14 cellular contexts compared by ENCODE assay signal in genomic region chr3:105944721-105945120, GRCh38.
DNase-seq lines count a peak whose midpoint lies in the region; ATAC-seq, FAIRE-seq and TF ChIP-seq lines count a peak whose summit lies in the region.
"Had no signal": no experiment of that assay in that cellular context is flagged by ENCODE, and none has a peak within 500 bp of the region (broad histone marks: within the 10 kb centered on the region; RNA-seq: fewer than 3 reads in every experiment).

No MANE protein-coding gene starts in this region.

- TF ChIP-seq CTCF in AG04450 (IDR thresholded peaks at IDR 0.05; ENCODE audit: low read depth, low read length) (no peak), D721Med (IDR thresholded peaks at IDR 0.05; ENCODE audit: insufficient read depth, missing control alignments) (no peak), omental fat pad (IDR thresholded peaks at IDR 0.05) (no peak)

- no peak overlapping the region for H3K4me3 ChIP-seq in AG04450 (ENCODE audit: low read depth, low read length)

- FAIRE-seq in D721Med (lab: Jason Lieb, UNC): no peak

- ATAC-seq in omental fat pad (ENCODE audit: low FRiP score): no peak

- DNase-seq in AG04450 (ENCODE audit: low read depth, low spot score) (peak; percentile 29), HK-2 (ENCODE audit: unreplicated experiment) (peak; percentile 2), amniotic stem cell (lab: John Stamatoyannopoulos, UW) (peak; percentile 51), glomerular visceral epithelial cell (ENCODE audit: extremely low spot score) (peak; percentile 55), D721Med (ENCODE audit: insufficient read length, low spot score) (no peak), omental fat pad (ENCODE audit: low spot score) (no peak), SK-N-DZ (ENCODE audit: low spot score) (no peak)
- no peak for DNase-seq in activated CD4-positive, alpha-beta T cell treated with anti-CD3 and anti-CD28 coated beads, Interleukin-2, amount 50 U/mL, for 4 hours
- DNase-seq: activated B cell treated with CpG ODN at 0.5 μM for 24 hours; activated naive CD4-positive, alpha-beta T cell treated with Interleukin-2 at 50 U/mL for 16 hours; AML-193; H7; stimulated activated CD8-positive, alpha-beta memory T cell treated with anti-CD3 and anti-CD28 coated beads, Interleukin-4, amount 100 ng/mL, for 48 hours had no signal

- 0 out of 2 replicates have a peak, but pooled peaks cover 2% of the 10 kb centered on the region for H3K9me3 ChIP-seq in AG04450 (ENCODE audit: control insufficient read depth, insufficient read depth, low read length)

- H3K27ac ChIP-seq in AG04450 (ENCODE audit: low read depth, low read length): no peak overlapping the region
- H3K27ac ChIP-seq: parathyroid adenoma had no signal

- CTCF ChIA-PET in AG04450 (lab: Charles Lee): no interaction called here

- POLR2A ChIA-PET in AG04450 (lab: Yijun Ruan, JAX): no interaction called here

- H3K27me3 ChIP-seq in AG04450 (ENCODE audit: control insufficient read depth, insufficient read depth, low read length): no peaks in the 10 kb centered on the region

Comparison
In these comparisons a context has a peak if more than half of its experiments do, and no peak if none do; other contexts are left out.
1. DNase-seq: peak in AG04450 (single experiment), HK-2 (single experiment), amniotic stem cell (single experiment) and glomerular visceral epithelial cell (single experiment); none in activated CD4-positive, alpha-beta T cell treated with anti-CD3 and anti-CD28 coated beads, Interleukin-2, amount 50 U/mL, for 4 hours (0 of 2), D721Med (single experiment), omental fat pad (single experiment) and SK-N-DZ (single experiment).